Comparison of ENCODE assay signal across 8 cellular contexts in the genomic region with DNA sequence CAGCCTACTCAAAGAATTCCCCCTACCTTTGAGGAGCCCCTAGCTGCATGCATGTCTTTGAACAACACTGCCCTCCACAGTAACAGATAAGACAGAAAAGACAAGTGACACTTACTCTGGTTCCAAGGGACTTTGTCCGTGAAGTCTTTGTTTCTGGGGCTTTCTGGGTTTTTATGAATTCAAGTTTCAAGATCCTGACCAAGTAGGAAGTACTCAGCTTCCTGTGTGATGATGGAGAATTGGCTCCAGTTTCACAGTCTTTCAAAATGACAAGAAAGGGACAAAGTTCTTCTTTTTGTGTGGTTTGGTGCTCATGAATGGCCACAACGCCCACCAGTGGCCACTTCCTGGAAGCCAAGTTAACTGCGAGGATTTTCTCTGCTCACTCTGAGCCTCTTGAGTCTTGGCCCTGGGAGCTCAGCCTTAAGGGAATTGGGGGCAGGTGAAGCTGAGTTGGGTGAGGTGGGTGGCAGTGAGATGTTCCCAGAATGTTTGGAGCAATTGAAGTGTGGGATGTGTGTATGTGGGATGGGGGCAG. TPM values are rescaled to one million over a fixed set of nuclear protein-coding genes. Genes with fewer than 3 reads are reported as not detected.
DNase-seq lines count a peak whose midpoint lies in the region; ATAC-seq and TF ChIP-seq lines count a peak whose summit lies in the region.

A gene (minus strand): TSS at position 147 of the 538 bp plus-strand sequence. CDS start 4,000 bp downstream, outside the sequence.

- H3K4me1 ChIP-seq in ascending aorta = no peaks in the 10 kb centered on the region
- H3K4me1 ChIP-seq in ovary (ENCODE audit: insufficient read depth) = no peaks in the 10 kb centered on the region

- in situ Hi-C loops in G401 (cut with HindIII; ENCODE audit: low sequenced_read_pairs) = no loop called here

- intact Hi-C loops in ascending aorta (cut with DNase I) (no loop called here), ovary (cut with DNase I) (no loop called here)

- H3K27me3 ChIP-seq in ascending aorta (no peaks in the 10 kb centered on the region), ovary (no peaks in the 10 kb centered on the region)

- ATAC-seq in GM21526 (IDR thresholded peaks at IDR 0.05; ENCODE audit: low FRiP score, unreplicated experiment) = no peak

- H3K9me3 ChIP-seq in ascending aorta (no peaks in the 10 kb centered on the region), ovary (no peaks in the 10 kb centered on the region)

- DNase-seq in G401 (ENCODE audit: low spot score) (peak; percentile 30), H4 (ENCODE audit: low spot score) (peak; percentile 62), NOMO-1 treated with dmso at 0.1 percent for 144 hours (lab: John Stamatoyannopoulos, UW; ENCODE audit: unreplicated experiment) (peak; percentile 71), ascending aorta (ENCODE audit: low spot score in 2 of 2) (peak in 1 of 2 donors; percentile 72), islet precursor cell (peak; percentile 76), ovary (no peak)
- peak; percentile 38 to 51 for DNase-seq in stimulated activated CD4-positive, alpha-beta T cell treated with anti-CD3 and anti-CD28 coated beads, Interleukin-4, amount 100 ng/mL, for 48 hours (ENCODE audit: low read depth in 2 of 2)

- WGBS in ovary, 3 donors = 27 to 32% (median 28%) methylated on average over 3 of the region's 3 CpGs

- TF ChIP-seq POLR2A in ovary (IDR thresholded peaks at IDR 0.05) = no peak

- H3K4me3 ChIP-seq in ascending aorta = peak within 1 kb of the TSS in 1 of 2 donors; percentile 44
- H3K4me3 ChIP-seq in ovary = no peak within 1 kb of the TSS

- H3K36me3 ChIP-seq in ascending aorta (no peaks in the 10 kb centered on the region), ovary (no peaks in the 10 kb centered on the region)

- no peak for TF ChIP-seq EP300 in ovary (IDR thresholded peaks at IDR 0.05)

- H3K27ac ChIP-seq in ascending aorta (peak within 1 kb of the TSS in 1 of 2 donors; percentile 37), ovary (no peak within 1 kb of the TSS)

- TF ChIP-seq CTCF in ascending aorta (IDR thresholded peaks at IDR 0.05) (peak in 2 of 3 experiments; percentile 22 to 24), ovary (IDR thresholded peaks at IDR 0.05) (no peak)

RNA-seq across cellular contexts. Expression of the gene that starts here (rescaled TPM):
- total RNA-seq in G401 (2014; rRNA removed; shearing (Covaris generic)) = 16.2 and 23.0 TPM in 2 replicates
- 0.08 and 0.35 TPM in 2 replicates for total RNA-seq in H4 (2014; rRNA removed; shearing (Covaris generic))
- total RNA-seq in ascending aorta (10.2 TPM), ovary (1 to 10 TPM; 2.2 to 8.0 (median 3.5) TPM)
- polyA plus RNA-seq in ovary = 10 to 100 TPM in 1 of 2 donors, 1 to 10 TPM in 1; 2.1 to 14.6 TPM

Comparison
In these comparisons a context has a peak if more than half of its experiments do, and no peak if none do; other contexts are left out.
1. Peak in DNase-seq in H4; RNA of the gene not detected or under 1 TPM.
2. DNase-seq: peak in G401 (single experiment), NOMO-1 treated with dmso at 0.1 percent for 144 hours (single experiment), islet precursor cell (single experiment) and stimulated activated CD4-positive, alpha-beta T cell treated with anti-CD3 and anti-CD28 coated beads, Interleukin-4, amount 100 ng/mL, for 48 hours (2 of 2); none in ovary (0 of 5).
3. CTCF ChIP-seq: peak in ascending aorta (2 of 3); none in ovary (0 of 3).